30 cellular contexts compared by ENCODE assay signal in genomic region chrX:68755726-68756125, GRCh38.
"Had no signal": no experiment of that assay in that cellular context is flagged by ENCODE, and none has a peak within 500 bp of the region (broad histone marks: within the 10 kb centered on the region; RNA-seq: fewer than 3 reads in every experiment).

No MANE protein-coding gene starts in this region.

- H3K4me1 ChIP-seq: ascending aorta, breast epithelium, esophagus squamous epithelium had no signal

- DNase-seq: activated B cell treated with CpG ODN at 0.5 μM for 24 hours; activated CD4-positive, alpha-beta memory T cell treated with anti-CD3 and anti-CD28 coated beads for 36 hours; activated CD4-positive, alpha-beta T cell treated with anti-CD3 and anti-CD28 coated beads for 36 hours; activated CD4-positive, alpha-beta T cell treated with anti-CD3 and anti-CD28 coated beads, Interleukin-2, amount 10 ng/mL, durations not matched to agents 24 days and 14 days; activated CD8-positive, alpha-beta memory T cell treated with anti-CD3 and anti-CD28 coated beads, Interleukin-2, amount 10 ng/mL, durations not matched to agents 7 days and 5 days; activated CD8-positive, alpha-beta memory T cell treated with anti-CD3 and anti-CD28 coated beads, Interleukin-2, amount 50 U/mL, for 4 hours; activated CD8-positive, alpha-beta T cell treated with anti-CD3 and anti-CD28 coated beads, Interleukin-2, amount 10 ng/mL, durations not matched to agents 7 days and 5 days; activated gamma-delta T cell; activated naive CD4-positive, alpha-beta T cell; activated naive CD4-positive, alpha-beta T cell treated with anti-CD3 and anti-CD28 coated beads, Interleukin-2, amount 10 ng/mL, durations not matched to agents 7 days and 5 days; activated naive CD8-positive, alpha-beta T cell treated with anti-CD3 and anti-CD28 coated beads, Interleukin-2, amount 10 ng/mL, durations not matched to agents 7 days and 5 days; activated T-cell treated with anti-CD3 and anti-CD28 coated beads, Interleukin-2, amount 50 U/mL, for 1 hour; activated T-cell treated with anti-CD3 and anti-CD28 coated beads, Interleukin-2, amount 50 U/mL, for 72 hours; central memory CD4-positive, alpha-beta T cell; cortex of kidney; dermis blood vessel endothelial cell; effector CD4-positive, alpha-beta T cell; effector memory CD8-positive, alpha-beta T cell; erythroblast; esophagus squamous epithelium; foreskin melanocyte; T-helper 1 cell; T-helper 17 cell; T1000; WERI-Rb-1 had no signal

- H3K36me3 ChIP-seq: ascending aorta, breast epithelium, cardiac muscle cell, esophagus squamous epithelium, WERI-Rb-1 had no signal

- ATAC-seq: activated CD4-positive, alpha-beta T cell treated with anti-CD3 and anti-CD28 coated beads for 36 hours; activated CD4-positive, CD25-positive, alpha-beta regulatory T cell treated with anti-CD3 and anti-CD28 coated beads, Interleukin-2, amount 50 U/mL, for 24 hours; activated CD8-positive, alpha-beta memory T cell treated with anti-CD3 and anti-CD28 coated beads, Interleukin-2, amount 10 ng/mL, durations not matched to agents 7 days and 5 days; activated CD8-positive, alpha-beta T cell treated with anti-CD3 and anti-CD28 coated beads, Interleukin-2, amount 10 ng/mL, durations not matched to agents 7 days and 5 days; activated naive CD4-positive, alpha-beta T cell treated with anti-CD3 and anti-CD28 coated beads, Interleukin-2, amount 50 U/mL, for 72 hours; activated T-cell treated with anti-CD3 and anti-CD28 coated beads, Interleukin-2, amount 50 U/mL, for 72 hours; effector memory CD8-positive, alpha-beta T cell; T-helper 17 cell had no signal

- H3K27ac ChIP-seq: ascending aorta, breast epithelium, cardiac muscle cell, WERI-Rb-1 had no signal

- H3K27me3 ChIP-seq: ascending aorta, cardiac muscle cell, esophagus squamous epithelium had no signal

- H3K4me3 ChIP-seq: ascending aorta, breast epithelium, cardiac muscle cell, esophagus squamous epithelium had no signal

- H3K9me3 ChIP-seq: ascending aorta, breast epithelium, esophagus squamous epithelium had no signal
